20 cellular contexts compared by ENCODE assay signal in genomic region chr4:108596389-108596788, GRCh38. TPM values are rescaled to one million over a fixed set of nuclear protein-coding genes. Genes with fewer than 3 reads are reported as not detected.
DNase-seq lines count a peak whose midpoint lies in the region; ATAC-seq, FAIRE-seq and TF ChIP-seq lines count a peak whose summit lies in the region.
"Had no signal": no experiment of that assay in that cellular context is flagged by ENCODE, and none has a peak within 500 bp of the region (broad histone marks: within the 10 kb centered on the region; RNA-seq: fewer than 3 reads in every experiment).

No MANE protein-coding gene starts in this region.

- H3K4me1 ChIP-seq in astrocyte (ENCODE audit: insufficient read depth, low read length) = peaks cover 8% of the 10 kb centered on the region
- H3K4me1 ChIP-seq in foreskin keratinocyte = peaks cover 9% of the 10 kb centered on the region

- peaks cover 4% of the 10 kb centered on the region for H3K9me3 Mint-ChIP-seq in astrocyte (ENCODE audit: unreplicated experiment)

- H3K27ac Mint-ChIP-seq in astrocyte (ENCODE audit: unreplicated experiment) = no peak overlapping the region
- H3K27ac Mint-ChIP-seq: GM23338 had no signal

- H3K27me3 Mint-ChIP-seq in astrocyte (ENCODE audit: low read depth, unreplicated experiment) = no peaks in the 10 kb centered on the region

- no peaks in the 10 kb centered on the region for H3K27me3 ChIP-seq in astrocyte (ENCODE audit: insufficient read depth, low read length)
- no peaks in the 10 kb centered on the region for H3K27me3 ChIP-seq in foreskin keratinocyte

- no peak overlapping the region for H3K4me2 ChIP-seq in astrocyte (ENCODE audit: low read length)
- H3K4me2 ChIP-seq: GM23338 had no signal

- no peak overlapping the region for H2AFZ ChIP-seq in astrocyte (ENCODE audit: low read depth, low read length)
- H2AFZ ChIP-seq: GM23338 had no signal

- H3K9me3 ChIP-seq in astrocyte (ENCODE audit: insufficient read depth, low read depth, low read length) = no peaks in the 10 kb centered on the region

- H3K27ac ChIP-seq in astrocyte (ENCODE audit: low read depth, low read length) (no peak overlapping the region), foreskin keratinocyte (no peak overlapping the region)

- H4K20me1 ChIP-seq in astrocyte (ENCODE audit: insufficient read depth, low read length) = no peaks in the 10 kb centered on the region

- no peaks in the 10 kb centered on the region for H3K79me2 ChIP-seq in astrocyte (ENCODE audit: insufficient read depth, low read length)

- no peak overlapping the region for H3K9ac ChIP-seq in astrocyte (ENCODE audit: low read length)

- DNase-seq in OCI-M1 (lab: John Stamatoyannopoulos, UW) = peak; percentile 31
- peak; percentile 35 for DNase-seq in astrocyte (ENCODE audit: low read depth)
- DNase-seq in foreskin keratinocyte = no peak
- no peak for DNase-seq in RCC 7860 (ENCODE audit: low spot score)
- DNase-seq in effector CD4-positive, alpha-beta T cell = no peak
- DNase-seq: ACHN; C1 segment of cervical spinal cord; DND-41; GDM1; HCEC 1CT; KBM-7; NCI-H1105 treated with DMSO at 0.1 percent for 48 hours; NCI-H1694; NCI-H2081 treated with DMSO at 0.1 percent for 48 hours; NCI-H748 treated with DMSO at 0.1 percent for 48 hours; NK-92 treated with Interleukin-12 subunit alpha and Interleukin-12 subunit beta, amount 100 ng/mL, for 24 hours; SIG-M5 had no signal

- H3K4me3 Mint-ChIP-seq in astrocyte (ENCODE audit: unreplicated experiment) = no peak overlapping the region
- H3K4me3 Mint-ChIP-seq: GM23338 had no signal

- H3K36me3 Mint-ChIP-seq in astrocyte (ENCODE audit: low read depth, unreplicated experiment) = no peaks in the 10 kb centered on the region

- peaks cover 7% of the 10 kb centered on the region for H3K4me1 Mint-ChIP-seq in astrocyte (ENCODE audit: low read depth, unreplicated experiment)

- H3K36me3 ChIP-seq in astrocyte (ENCODE audit: insufficient read depth, low read length) = no peaks in the 10 kb centered on the region

- no peak for FAIRE-seq in astrocyte (lab: Jason Lieb, UNC)
- no peak for FAIRE-seq in RCC 7860 (lab: Jason Lieb, UNC)

- no peak overlapping the region for H3K4me3 ChIP-seq in astrocyte (ENCODE audit: insufficient read depth, low read depth, low read length)
- H3K4me3 ChIP-seq: GM23338 had no signal

- peak; percentile 28 for ATAC-seq in foreskin keratinocyte
- ATAC-seq in GM19463 (IDR thresholded peaks at IDR 0.05; ENCODE audit: unreplicated experiment) = no peak
- ATAC-seq in GM19455 (IDR thresholded peaks at IDR 0.05; ENCODE audit: unreplicated experiment) = no peak
- ATAC-seq: GM23338 had no signal

- TF ChIP-seq CTCF in astrocyte (IDR thresholded peaks at IDR 0.05; ENCODE audit: insufficient read depth, low read depth, low read length) (no peak), foreskin keratinocyte (conservative IDR thresholded peaks at IDR 0.05) (no peak)

RNA-seq across cellular contexts. Expression of gene RPL34, which starts 24.0 kb away (rescaled TPM):
- total RNA-seq in astrocyte (957 and 1,087 TPM in 2 replicates), foreskin keratinocyte (1,554 and 1,669 TPM in 2 replicates)
- 2,289 and 2,530 TPM in 2 replicates for polyA plus RNA-seq in foreskin keratinocyte

RNA-seq across cellular contexts. Expression of gene OSTC, which starts 54.0 kb away (rescaled TPM):
- 240 and 251 TPM in 2 replicates for total RNA-seq in astrocyte
- total RNA-seq in foreskin keratinocyte = 121 and 163 TPM in 2 replicates
- polyA plus RNA-seq in foreskin keratinocyte = 132 and 155 TPM in 2 replicates

Comparison
In these comparisons a context has a peak if more than half of its experiments do, and no peak if none do; other contexts are left out.
1. DNase-seq: peak in OCI-M1 (single experiment) and astrocyte (single experiment); none in foreskin keratinocyte (0 of 2), RCC 7860 (single experiment) and effector CD4-positive, alpha-beta T cell (single experiment).